Comparison of ENCODE assay signal across 1 cellular context in genomic region chrX:153782871-153783270, GRCh38.
TF ChIP-seq lines count a peak whose summit lies in the region.

No MANE protein-coding gene starts in this region.

TF ChIP-seq in GM12878, 131 proteins besides CTCF, POLR2A, EP300 and RAD21:
- TF ChIP-seq MYB (IDR thresholded peaks at IDR 0.05; ENCODE audit: borderline replicate concordance, low read depth, low read length) (no peak), CREB1 (IDR thresholded peaks at IDR 0.05; ENCODE audit: low read depth) (no peak), ZNF217 (IDR thresholded peaks at IDR 0.05) (no peak), PAX8 (IDR thresholded peaks at IDR 0.05) (no peak), YBX1 (IDR thresholded peaks at IDR 0.05) (no peak), SMARCA5 (IDR thresholded peaks at IDR 0.05) (no peak)
- TF ChIP-seq, protein P1, sequence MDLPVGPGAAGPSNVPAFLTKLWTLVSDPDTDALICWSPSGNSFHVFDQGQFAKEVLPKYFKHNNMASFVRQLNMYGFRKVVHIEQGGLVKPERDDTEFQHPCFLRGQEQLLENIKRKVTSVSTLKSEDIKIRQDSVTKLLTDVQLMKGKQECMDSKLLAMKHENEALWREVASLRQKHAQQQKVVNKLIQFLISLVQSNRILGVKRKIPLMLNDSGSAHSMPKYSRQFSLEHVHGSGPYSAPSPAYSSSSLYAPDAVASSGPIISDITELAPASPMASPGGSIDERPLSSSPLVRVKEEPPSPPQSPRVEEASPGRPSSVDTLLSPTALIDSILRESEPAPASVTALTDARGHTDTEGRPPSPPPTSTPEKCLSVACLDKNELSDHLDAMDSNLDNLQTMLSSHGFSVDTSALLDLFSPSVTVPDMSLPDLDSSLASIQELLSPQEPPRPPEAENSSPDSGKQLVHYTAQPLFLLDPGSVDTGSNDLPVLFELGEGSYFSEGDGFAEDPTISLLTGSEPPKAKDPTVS (IDR thresholded peaks at IDR 0.05; ENCODE audit: low read depth, low read length): no peak
- TF ChIP-seq, protein P2, sequence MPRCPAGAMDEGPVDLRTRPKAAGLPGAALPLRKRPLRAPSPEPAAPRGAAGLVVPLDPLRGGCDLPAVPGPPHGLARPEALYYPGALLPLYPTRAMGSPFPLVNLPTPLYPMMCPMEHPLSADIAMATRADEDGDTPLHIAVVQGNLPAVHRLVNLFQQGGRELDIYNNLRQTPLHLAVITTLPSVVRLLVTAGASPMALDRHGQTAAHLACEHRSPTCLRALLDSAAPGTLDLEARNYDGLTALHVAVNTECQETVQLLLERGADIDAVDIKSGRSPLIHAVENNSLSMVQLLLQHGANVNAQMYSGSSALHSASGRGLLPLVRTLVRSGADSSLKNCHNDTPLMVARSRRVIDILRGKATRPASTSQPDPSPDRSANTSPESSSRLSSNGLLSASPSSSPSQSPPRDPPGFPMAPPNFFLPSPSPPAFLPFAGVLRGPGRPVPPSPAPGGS (IDR thresholded peaks at IDR 0.05; ENCODE audit: borderline replicate concordance, insufficient read depth, low read depth, low read length, poor library complexity, severe bottlenecking): no peak
